ENCODE assay signal across 38 cellular contexts in genomic region chr7:45501788-45502187, GRCh38.
"Had no signal": no experiment of that assay in that cellular context is flagged by ENCODE, and none has a peak within 500 bp of the region (broad histone marks: within the 10 kb centered on the region; RNA-seq: fewer than 3 reads in every experiment).

No MANE protein-coding gene starts in this region.

- H3K27ac ChIP-seq: adrenal gland, ascending aorta, body of pancreas, brain microvascular endothelial cell, breast epithelium, cardiac muscle cell had no signal

- H3K27ac Mint-ChIP-seq: activated naive CD4-positive, alpha-beta T cell treated with anti-CD3 and anti-CD28 coated beads for 36 hours; activated naive CD4-positive, alpha-beta T cell treated with anti-CD3 and anti-CD28 coated beads, Interleukin-2, amount 10 ng/mL, durations not matched to agents 7 days and 5 days; activated naive CD4-positive, alpha-beta T cell treated with anti-CD3 and anti-CD28 coated beads, Interleukin-2, amount 50 U/mL, for 24 hours; activated naive CD4-positive, alpha-beta T cell treated with anti-CD3 and anti-CD28 coated beads, Interleukin-2, amount 50 U/mL, for 72 hours; activated naive CD8-positive, alpha-beta T cell; activated naive CD8-positive, alpha-beta T cell treated with anti-CD3 and anti-CD28 coated beads for 36 hours; activated naive CD8-positive, alpha-beta T cell treated with anti-CD3 and anti-CD28 coated beads, Interleukin-2, amount 10 ng/mL, durations not matched to agents 7 days and 5 days; activated naive CD8-positive, alpha-beta T cell treated with anti-CD3 and anti-CD28 coated beads, Interleukin-2, amount 50 U/mL, for 24 hours; activated T-cell treated with anti-CD3 and anti-CD28 coated beads, Interleukin-2, amount 50 U/mL, for 24 hours; activated T-cell treated with anti-CD3 and anti-CD28 coated beads, Interleukin-2, amount 50 U/mL, for 72 hours; activated T-helper 1 cell treated with anti-CD3 and anti-CD28 coated beads, Interleukin-12 subunit alpha, Interleukin-12 subunit beta, Interleukin-2, Interleukin-4 antibody, amounts not matched to agents 30 ng/mL and 10 ng/mL and 1 ng/mL, durations not matched to agents 14 hours and 24 hours and 36 hours; activated T-helper 17 cell treated with anti-CD3 and anti-CD28 coated beads, Interleukin-2, amount 50 U/mL, for 72 hours; activated T-helper 2 cell treated with anti-CD3 and anti-CD28 coated beads, Interferon-gamma antibody, Interleukin-2, Interleukin-4, amounts not matched to agents 10 μg/mL and 5 μg/mL and 100 μg/mL, durations not matched to agents 14 hours and 24 hours and 36 hours; brain had no signal

- H3K4me3 ChIP-seq: adrenal gland, ascending aorta, body of pancreas, breast epithelium, cardiac muscle cell had no signal

- H3K36me3 ChIP-seq: adrenal gland, ascending aorta, brain microvascular endothelial cell, breast epithelium, cardiac muscle cell had no signal

- H3K4me1 Mint-ChIP-seq: activated naive CD4-positive, alpha-beta T cell treated with anti-CD3 and anti-CD28 coated beads, Interleukin-2, amount 10 ng/mL, durations not matched to agents 7 days and 5 days; activated naive CD4-positive, alpha-beta T cell treated with anti-CD3 and anti-CD28 coated beads, Interleukin-2, amount 50 U/mL, for 24 hours; activated naive CD8-positive, alpha-beta T cell treated with anti-CD3 and anti-CD28 coated beads for 36 hours; activated naive CD8-positive, alpha-beta T cell treated with anti-CD3 and anti-CD28 coated beads, Interleukin-2, amount 10 ng/mL, durations not matched to agents 7 days and 5 days; activated naive CD8-positive, alpha-beta T cell treated with anti-CD3 and anti-CD28 coated beads, Interleukin-2, amount 50 U/mL, for 24 hours; activated T-helper 17 cell treated with anti-CD3 and anti-CD28 coated beads, Interleukin-2, amount 50 U/mL, for 72 hours; central memory CD8-positive, alpha-beta T cell had no signal

- H3K27me3 ChIP-seq: adrenal gland, ascending aorta, body of pancreas, brain microvascular endothelial cell, breast epithelium, cardiac muscle cell had no signal

- H3K36me3 Mint-ChIP-seq: activated naive CD4-positive, alpha-beta T cell treated with anti-CD3 and anti-CD28 coated beads, Interleukin-2, amount 10 ng/mL, durations not matched to agents 7 days and 5 days; activated naive CD4-positive, alpha-beta T cell treated with anti-CD3 and anti-CD28 coated beads, Interleukin-2, amount 50 U/mL, for 24 hours; activated naive CD8-positive, alpha-beta T cell; activated naive CD8-positive, alpha-beta T cell treated with anti-CD3 and anti-CD28 coated beads for 36 hours; activated naive CD8-positive, alpha-beta T cell treated with anti-CD3 and anti-CD28 coated beads, Interleukin-2, amount 10 ng/mL, durations not matched to agents 7 days and 5 days; brain had no signal

- H3K27me3 Mint-ChIP-seq: activated naive CD4-positive, alpha-beta T cell treated with anti-CD3 and anti-CD28 coated beads, Interleukin-2, amount 10 ng/mL, durations not matched to agents 7 days and 5 days; activated naive CD8-positive, alpha-beta T cell treated with anti-CD3 and anti-CD28 coated beads for 36 hours had no signal

- H3K4me3 Mint-ChIP-seq: activated naive CD4-positive, alpha-beta T cell treated with anti-CD3 and anti-CD28 coated beads for 36 hours; activated naive CD4-positive, alpha-beta T cell treated with anti-CD3 and anti-CD28 coated beads, Interleukin-2, amount 10 ng/mL, durations not matched to agents 7 days and 5 days; activated naive CD4-positive, alpha-beta T cell treated with anti-CD3 and anti-CD28 coated beads, Interleukin-2, amount 50 U/mL, for 24 hours; activated naive CD8-positive, alpha-beta T cell; activated naive CD8-positive, alpha-beta T cell treated with anti-CD3 and anti-CD28 coated beads for 36 hours; activated naive CD8-positive, alpha-beta T cell treated with anti-CD3 and anti-CD28 coated beads, Interleukin-2, amount 10 ng/mL, durations not matched to agents 7 days and 5 days; activated naive CD8-positive, alpha-beta T cell treated with anti-CD3 and anti-CD28 coated beads, Interleukin-2, amount 50 U/mL, for 24 hours; activated T-cell treated with anti-CD3 and anti-CD28 coated beads, Interleukin-2, amount 50 U/mL, for 24 hours; activated T-cell treated with anti-CD3 and anti-CD28 coated beads, Interleukin-2, amount 50 U/mL, for 4 hours; activated T-cell treated with anti-CD3 and anti-CD28 coated beads, Interleukin-2, amount 50 U/mL, for 72 hours; activated T-helper 1 cell treated with anti-CD3 and anti-CD28 coated beads, Interleukin-12 subunit alpha, Interleukin-12 subunit beta, Interleukin-2, Interleukin-4 antibody, amounts not matched to agents 30 ng/mL and 10 ng/mL and 1 ng/mL, durations not matched to agents 14 hours and 24 hours and 36 hours; activated T-helper 17 cell treated with anti-CD3 and anti-CD28 coated beads, Interleukin-2, amount 50 U/mL, for 72 hours; brain; central memory CD8-positive, alpha-beta T cell had no signal

- DNase-seq: activated effector memory CD4-positive, alpha-beta T cell treated with anti-CD3 and anti-CD28 coated beads, Interleukin-2, amount 50 U/mL, for 16 hours; activated effector memory CD4-positive, alpha-beta T cell treated with Interleukin-2 at 50 U/mL for 16 hours; activated gamma-delta T cell; activated gamma-delta T cell treated with Interleukin-2 at 50 U/mL for 16 hours; activated naive CD4-positive, alpha-beta T cell; activated naive CD4-positive, alpha-beta T cell treated with anti-CD3 and anti-CD28 coated beads for 36 hours; activated naive CD4-positive, alpha-beta T cell treated with anti-CD3 and anti-CD28 coated beads, Interleukin-2, amount 10 ng/mL, durations not matched to agents 7 days and 5 days; activated naive CD4-positive, alpha-beta T cell treated with anti-CD3 and anti-CD28 coated beads, Interleukin-2, amount 50 U/mL, for 16 hours; activated naive CD4-positive, alpha-beta T cell treated with Interleukin-2 at 50 U/mL for 16 hours; activated naive CD8-positive, alpha-beta T cell treated with anti-CD3 and anti-CD28 coated beads for 36 hours; activated naive CD8-positive, alpha-beta T cell treated with anti-CD3 and anti-CD28 coated beads, Interleukin-2, amount 10 ng/mL, durations not matched to agents 7 days and 5 days; activated naive CD8-positive, alpha-beta T cell treated with anti-CD3 and anti-CD28 coated beads, Interleukin-2, amount 50 U/mL, for 24 hours; activated T-cell treated with anti-CD3 and anti-CD28 coated beads, Interleukin-2, amount 50 U/mL, for 1 hour; activated T-cell treated with anti-CD3 and anti-CD28 coated beads, Interleukin-2, amount 50 U/mL, for 24 hours; activated T-cell treated with anti-CD3 and anti-CD28 coated beads, Interleukin-2, amount 50 U/mL, for 4 hours; activated T-cell treated with anti-CD3 and anti-CD28 coated beads, Interleukin-2, amount 50 U/mL, for 48 hours; activated T-cell treated with anti-CD3 and anti-CD28 coated beads, Interleukin-2, amount 50 U/mL, for 72 hours; adrenal gland; amniotic stem cell; amygdala; anterior cingulate cortex; aorta; body of pancreas; brain microvascular endothelial cell; caudate nucleus; central memory CD4-positive, alpha-beta T cell; cerebellar nuclear complex had no signal

- H3K4me1 ChIP-seq: adrenal gland, ascending aorta, body of pancreas, breast epithelium had no signal

- ATAC-seq: activated naive CD4-positive, alpha-beta T cell treated with anti-CD3 and anti-CD28 coated beads, Interleukin-2, amount 50 U/mL, for 72 hours; activated naive CD8-positive, alpha-beta T cell treated with anti-CD3 and anti-CD28 coated beads, Interleukin-2, amount 50 U/mL, for 24 hours; activated T-cell treated with anti-CD3 and anti-CD28 coated beads, Interleukin-2, amount 50 U/mL, for 4 hours; activated T-cell treated with anti-CD3 and anti-CD28 coated beads, Interleukin-2, amount 50 U/mL, for 72 hours; activated T-helper 17 cell treated with anti-CD3 and anti-CD28 coated beads, Interleukin-2, amount 50 U/mL, for 72 hours; body of pancreas had no signal

- H3K9me3 ChIP-seq: adrenal gland, ascending aorta, body of pancreas had no signal
